In the genomic region with DNA sequence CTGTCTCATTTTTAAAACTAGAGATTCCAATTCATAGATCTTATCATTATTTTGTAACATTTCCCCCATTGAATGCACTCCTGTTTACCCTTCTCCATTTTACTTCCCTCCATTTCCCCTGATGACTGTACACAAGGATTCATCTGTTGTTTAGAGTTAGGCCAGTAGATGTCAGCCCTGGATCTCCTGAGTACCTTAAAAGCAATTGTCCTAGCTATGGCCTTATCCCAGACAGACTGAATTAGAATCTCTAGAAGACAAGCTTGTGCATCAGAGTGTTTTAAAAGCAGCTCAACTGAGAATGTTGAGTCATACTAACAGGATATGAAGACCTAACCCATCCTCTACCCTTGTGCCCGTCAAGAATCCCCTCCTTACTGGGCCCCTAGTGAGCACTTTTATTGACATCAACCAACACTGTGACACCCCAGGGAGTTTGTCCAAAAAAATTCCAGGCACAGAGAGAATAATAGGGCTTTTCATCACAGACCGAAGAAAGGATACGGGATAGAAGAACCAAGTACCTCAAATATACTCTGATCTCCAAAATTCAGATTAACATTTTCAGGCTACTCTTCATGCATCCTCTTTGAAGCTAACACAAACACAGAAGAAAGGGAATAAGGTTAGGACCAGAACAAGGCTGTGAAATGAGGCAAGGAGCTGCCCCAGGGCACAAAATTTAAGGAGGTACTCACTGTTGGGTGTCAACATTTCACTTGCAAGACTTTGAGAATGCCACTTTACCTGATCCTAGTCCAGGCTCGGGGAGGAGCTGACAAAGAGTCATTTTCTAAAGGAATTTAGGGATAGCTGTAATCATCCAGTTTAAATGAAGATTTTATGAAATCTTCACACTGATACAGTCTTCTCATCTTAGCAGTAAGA, we compare ENCODE assay signal across 1 cellular context.
TF ChIP-seq lines count a peak whose summit lies in the region.

No MANE protein-coding gene starts in this region.

TF ChIP-seq in endothelial cell of umbilical vein, 7 proteins besides CTCF, POLR2A, EP300 and RAD21:
- TF ChIP-seq JUN (IDR thresholded peaks at IDR 0.05; ENCODE audit: borderline replicate concordance, insufficient read depth, insufficient read length, low read depth) (no peak), EZH2 (IDR thresholded peaks at IDR 0.05; ENCODE audit: borderline replicate concordance, low read depth, low read length, severe bottlenecking) (no peak), GATA2 (IDR thresholded peaks at IDR 0.05; ENCODE audit: insufficient read depth, insufficient read length, low read depth, low read length) (no peak), FOS (IDR thresholded peaks at IDR 0.05; ENCODE audit: borderline replicate concordance, insufficient read depth, low read length) (no peak), MYC (IDR thresholded peaks at IDR 0.05; ENCODE audit: low read depth, low read length) (no peak), POLR2AphosphoS5 (IDR thresholded peaks at IDR 0.05; ENCODE audit: insufficient read depth, low read depth, low read length) (no peak)
- TF ChIP-seq, protein P1, sequence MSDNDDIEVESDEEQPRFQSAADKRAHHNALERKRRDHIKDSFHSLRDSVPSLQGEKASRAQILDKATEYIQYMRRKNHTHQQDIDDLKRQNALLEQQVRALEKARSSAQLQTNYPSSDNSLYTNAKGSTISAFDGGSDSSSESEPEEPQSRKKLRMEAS (IDR thresholded peaks at IDR 0.05; ENCODE audit: insufficient read depth, insufficient read length) = no peak
